ENCODE assay signal across 1 cellular context in genomic region chr1:201481004-201481380, GRCh38.
A peak's percentile ranks its signal among the peaks of the same experiment; 100 is the strongest.
TF ChIP-seq lines count a peak whose summit lies in the region.

No MANE protein-coding gene starts in this region.

TF ChIP-seq in HepG2, 621 proteins besides CTCF, POLR2A, EP300 and RAD21:
- no peak for TF ChIP-seq KDM6A (CRISPR knock-in tag; IDR thresholded peaks at IDR 0.05; ENCODE audit: low read depth)
- TF ChIP-seq RFXAP (CRISPR knock-in tag; IDR thresholded peaks at IDR 0.05; ENCODE audit: borderline replicate concordance): 0 out of 2 replicates have a peak, but pooled peaks have one; percentile 9
- 0 out of 2 replicates have a peak, but pooled peaks have one; percentile 11 for TF ChIP-seq ZNF704 (CRISPR knock-in tag; IDR thresholded peaks at IDR 0.05; ENCODE audit: borderline replicate concordance)
- no peak for TF ChIP-seq ZNF570 (CRISPR knock-in tag; IDR thresholded peaks at IDR 0.05; ENCODE audit: borderline replicate concordance)
- TF ChIP-seq BRD4 (CRISPR knock-in tag; IDR thresholded peaks at IDR 0.05): no peak
- TF ChIP-seq IRF2 (CRISPR knock-in tag; IDR thresholded peaks at IDR 0.05): no peak
- TF ChIP-seq ZNF709 (CRISPR knock-in tag; IDR thresholded peaks at IDR 0.05): 0 out of 2 replicates have a peak, but pooled peaks have one; percentile 4
